In genomic region chr9:130062750-130063149, GRCh38 we compare ENCODE assay signal across 18 cellular contexts. TPM values are rescaled to one million over a fixed set of nuclear protein-coding genes. Genes with fewer than 3 reads are reported as not detected.
A peak's percentile ranks its signal among the peaks of the same experiment; 100 is the strongest.
DNase-seq lines count a peak whose midpoint lies in the region; ATAC-seq, FAIRE-seq and TF ChIP-seq lines count a peak whose summit lies in the region.
"Had no signal": no experiment of that assay in that cellular context is flagged by ENCODE, and none has a peak within 500 bp of the region (broad histone marks: within the 10 kb centered on the region; RNA-seq: fewer than 3 reads in every experiment).

No MANE protein-coding gene starts in this region.

- no peaks in the 10 kb centered on the region for H4K20me1 ChIP-seq in HepG2 (ENCODE audit: insufficient read depth, low read length)

- in situ Hi-C loops in HepG2 (cut with HindIII; ENCODE audit: extremely low pct_ligation_motif_present, low pct_unique_long_range_greater_than_20kb), result no loop called here

- H3K4me3 ChIP-seq in HepG2 (replicated peaks in 1 of 3; ENCODE audit: insufficient read depth in 1 of 3, low read depth in 2 of 3, low read length in 3 of 3), result no peak overlapping the region
- no peak overlapping the region for H3K4me3 ChIP-seq in right lobe of liver
- H3K4me3 ChIP-seq: GM23248, HAP-1 had no signal

- H3K27ac ChIP-seq in HepG2 (ENCODE audit: extremely low read length, insufficient read depth, low read length) (no peak overlapping the region), right lobe of liver (no peak overlapping the region)
- H3K27ac ChIP-seq: C4-2B, GM23248 had no signal

- TF ChIP-seq CTCF in HepG2 (CRISPR knock-in tag; IDR thresholded peaks at IDR 0.05) (no peak), right lobe of liver (IDR thresholded peaks at IDR 0.05) (no peak), CD14-positive monocyte (IDR thresholded peaks at IDR 0.05) (no peak)

- H3K4me1 Mint-ChIP-seq in CD14-positive monocyte, result peaks cover 32% of the 10 kb centered on the region
- peaks cover 47% of the 10 kb centered on the region for H3K4me1 Mint-ChIP-seq in dendritic cell treated with granulocyte-macrophage colony-stimulating factor and Interleukin-4, amounts not matched to agents 40 ng/mL and 50 ng/mL, for 4 days (ENCODE audit: low read depth)

- TF ChIP-seq RAD21 in HepG2 (CRISPR knock-in tag; IDR thresholded peaks at IDR 0.05), result no peak

- POLR2A ChIA-PET in HepG2 (lab: Yijun Ruan, JAX), result interaction anchor here (0.6 kb wide), 1 partner anchor 16 kb away, joined by 3 read pairs; no protein-coding TSS in a partner anchor

- peaks cover 48% of the 10 kb centered on the region for H3K79me2 ChIP-seq in HepG2 (ENCODE audit: insufficient read depth, low read length)

- TF ChIP-seq POLR2A in HepG2 (IDR thresholded peaks at IDR 0.05; ENCODE audit: insufficient read depth in 1 of 2, low read depth in 2 of 2, low read length in 2 of 2) (no peak), right lobe of liver (IDR thresholded peaks at IDR 0.05) (no peak)

- no peaks in the 10 kb centered on the region for H3K9me3 Mint-ChIP-seq in CD14-positive monocyte
- H3K9me3 Mint-ChIP-seq in dendritic cell treated with granulocyte-macrophage colony-stimulating factor and Interleukin-4, amounts not matched to agents 40 ng/mL and 50 ng/mL, for 4 days, result no peaks in the 10 kb centered on the region
- H3K9me3 Mint-ChIP-seq: CD4-positive, alpha-beta memory T cell had no signal

- H3K4me1 ChIP-seq in HepG2 (ENCODE audit: insufficient read depth, low read length) (peaks cover 16% of the 10 kb centered on the region), right lobe of liver (no peaks in the 10 kb centered on the region)
- H3K4me1 ChIP-seq: HAP-1 had no signal

- BruUV-seq in HepG2 (replicated peaks; lab: Mats Ljungman, UMichigan), result no TSS peak

- ATAC-seq in HepG2 (no peak), right lobe of liver (no peak), HG02571 (IDR thresholded peaks at IDR 0.05; ENCODE audit: unreplicated experiment) (no peak)

- no peak for TF ChIP-seq EP300 in HepG2 (IDR thresholded peaks at IDR 0.05; ENCODE audit: low read depth in 2 of 2, low read length in 2 of 2)
- no peak for TF ChIP-seq EP300 in HepG2 (CRISPR knock-in tag; IDR thresholded peaks at IDR 0.05; ENCODE audit: borderline replicate concordance)

- DNase-seq in HepG2 (ENCODE audit: low spot score) (no peak), right lobe of liver (no peak), CD14-positive monocyte (ENCODE audit: low spot score) (no peak), HuH-7 (ENCODE audit: low spot score) (no peak), occipital lobe (lab: John Stamatoyannopoulos, UW) (no peak)
- DNase-seq: CD4-positive, alpha-beta memory T cell; DMS153; DMS79; GDM1; GM23248 had no signal

- WGBS in HepG2 (ENCODE audit: low lambda C conversion rate), result 78% methylated on average over 2 of the region's 2 CpGs
- WGBS in right lobe of liver (ENCODE audit: insufficient coverage, low coverage, low lambda C conversion rate, missing lambda C conversion rate), result 61% methylated on average over 2 of the region's 2 CpGs

- H3K36me3 ChIP-seq in HepG2 (replicated peaks in 1 of 2; ENCODE audit: control insufficient read depth in 1 of 2, insufficient read depth in 2 of 2, low read length in 2 of 2) (peaks cover 1 to 7% of the 10 kb centered on the region in 2 experiments; a peak in 4 of 5 replicates), right lobe of liver (no peaks in the 10 kb centered on the region)
- H3K36me3 ChIP-seq: HAP-1 had no signal

- peak overlapping the region; percentile 50 to 92 (median 80) for H3K27ac Mint-ChIP-seq in CD14-positive monocyte
- peak overlapping the region; percentile 94 for H3K27ac Mint-ChIP-seq in dendritic cell treated with granulocyte-macrophage colony-stimulating factor and Interleukin-4, amounts not matched to agents 40 ng/mL and 50 ng/mL, for 4 days

- H3K4me2 ChIP-seq in HepG2 (ENCODE audit: low read depth, low read length), result no peak overlapping the region

- CTCF ChIA-PET in HepG2 (lab: Yijun Ruan, JAX; ENCODE audit: low intra/inter-chr PET ratio, low total read pairs), result no interaction called here

- H3K27me3 Mint-ChIP-seq in CD14-positive monocyte (ENCODE audit: low read depth in 3 of 3), result no peaks in the 10 kb centered on the region
- H3K27me3 Mint-ChIP-seq in dendritic cell treated with granulocyte-macrophage colony-stimulating factor and Interleukin-4, amounts not matched to agents 40 ng/mL and 50 ng/mL, for 4 days, result no peaks in the 10 kb centered on the region
- H3K27me3 Mint-ChIP-seq: B cell; CD4-positive, alpha-beta memory T cell had no signal

- H3K27me3 ChIP-seq in HepG2 (ENCODE audit: control insufficient read depth in 1 of 2, insufficient read depth in 2 of 2, low read length in 2 of 2), result no peaks in the 10 kb centered on the region
- H3K27me3 ChIP-seq in right lobe of liver, result no peaks in the 10 kb centered on the region

- no peak overlapping the region for H3K4me3 Mint-ChIP-seq in CD14-positive monocyte
- H3K4me3 Mint-ChIP-seq in dendritic cell treated with granulocyte-macrophage colony-stimulating factor and Interleukin-4, amounts not matched to agents 40 ng/mL and 50 ng/mL, for 4 days, result peak overlapping the region; percentile 21
- H3K4me3 Mint-ChIP-seq: B cell; CD4-positive, alpha-beta memory T cell had no signal

- H3K9ac ChIP-seq in HepG2 (ENCODE audit: insufficient read depth, low read depth, low read length), result no peak overlapping the region
- H3K9ac ChIP-seq: GM23248 had no signal

- FAIRE-seq in HepG2 (lab: Jason Lieb, UNC), result no peak
- FAIRE-seq: GM12892, GM18507, HTR-8/SVneo had no signal

- intact Hi-C loops in HepG2 (cut with micrococcal nuclease; ENCODE audit: unreplicated experiment), result no loop called here
- intact Hi-C loops in right lobe of liver (cut with DNase I), result no loop called here
- intact Hi-C loops in CD14-positive monocyte (cut with micrococcal nuclease), result no loop called here
- intact Hi-C loops in dendritic cell treated with granulocyte-macrophage colony-stimulating factor and Interleukin-4, amounts not matched to agents 40 ng/mL and 50 ng/mL, for 4 days (cut with micrococcal nuclease), result no loop called here

- H2AFZ ChIP-seq in HepG2 (ENCODE audit: low read length), result no peak overlapping the region
- H2AFZ ChIP-seq: GM23248 had no signal

- H3K9me3 ChIP-seq in HepG2 (ENCODE audit: low read length) (no peaks in the 10 kb centered on the region), right lobe of liver (no peaks in the 10 kb centered on the region)
- H3K9me3 ChIP-seq: HAP-1 had no signal

- H3K36me3 Mint-ChIP-seq in CD14-positive monocyte, result peaks cover 18 to 19% of the 10 kb centered on the region in 2 donors
- H3K36me3 Mint-ChIP-seq in dendritic cell treated with granulocyte-macrophage colony-stimulating factor and Interleukin-4, amounts not matched to agents 40 ng/mL and 50 ng/mL, for 4 days (ENCODE audit: low read depth), result peaks cover 49% of the 10 kb centered on the region

RNA-seq across cellular contexts. Expression of gene GPR107, which starts 9.0 kb away (rescaled TPM):
- total RNA-seq in HepG2 (2016; rRNA removed; fragmentation: Illumina TruSeq; extraction: Trizol), result 18.7 and 22.5 TPM in 2 replicates
- 3.7 and 4.3 TPM in 2 replicates for total RNA-seq in HepG2 (2016; cell fraction: cytosol; rRNA removed; fragmentation: Illumina TruSeq; extraction: Trizol; ENCODE audit: low read depth)
- total RNA-seq in HepG2 (2016; cell fraction: insoluble cytoplasmic fraction; rRNA removed; fragmentation: Illumina TruSeq; extraction: Trizol), result 13.9 and 21.4 TPM in 2 replicates
- total RNA-seq in HepG2 (2016; cell fraction: membrane; rRNA removed; fragmentation: Illumina TruSeq; extraction: Trizol), result 7.6 and 8.3 TPM in 2 replicates
- 27.8 and 32.6 TPM in 2 replicates for total RNA-seq in HepG2 (2016; cell fraction: nucleus; rRNA removed; fragmentation: Illumina TruSeq; extraction: Trizol)
- 24.2 and 24.4 TPM in 2 replicates for polyA plus RNA-seq in HepG2 (2011; rRNA removed)
- polyA plus RNA-seq in HepG2 (2011; cell fraction: cytosol; rRNA removed), result 13.5 and 19.9 TPM in 2 replicates
- polyA plus RNA-seq in HepG2 (2011; cell fraction: nucleus; rRNA removed), result 19.8 and 22.3 TPM in 2 replicates
- polyA plus RNA-seq in HepG2 (2012), result 25.9 and 26.8 TPM in 2 replicates
- 2.1 TPM in 2 replicates for polyA plus RNA-seq in HepG2 (2016; cell fraction: cytosol; fragmentation: Illumina TruSeq; extraction: Trizol; ENCODE audit: low read depth)
- 11.1 and 11.5 TPM in 2 replicates for polyA plus RNA-seq in HepG2 (2016; cell fraction: insoluble cytoplasmic fraction; fragmentation: Illumina TruSeq; extraction: Trizol; ENCODE audit: low read depth)
- 3.9 and 4.5 TPM in 2 replicates for polyA plus RNA-seq in HepG2 (2016; cell fraction: membrane; fragmentation: Illumina TruSeq; extraction: Trizol; ENCODE audit: low read depth)
- polyA plus RNA-seq in HepG2 (2016; cell fraction: nucleus; fragmentation: Illumina TruSeq; extraction: Trizol; ENCODE audit: insufficient read depth, low read depth), result 35.6 and 37.5 TPM in 2 replicates
- 51.2 and 118 TPM in 2 replicates for polyA minus RNA-seq in HepG2 (2011; rRNA and poly(A)+ RNA removed; ENCODE audit: low replicate concordance)
- 19.5 and 24.0 TPM in 2 replicates for polyA minus RNA-seq in HepG2 (2011; cell fraction: cytosol; rRNA and poly(A)+ RNA removed)
- 24.8 and 26.1 TPM in 2 replicates for polyA minus RNA-seq in HepG2 (2011; cell fraction: nucleus; rRNA and poly(A)+ RNA removed)
- 10 to 100 TPM; 12.6 to 18.2 (median 14.5) TPM for total RNA-seq in right lobe of liver
- polyA plus RNA-seq in CD14-positive monocyte, result 1 to 10 TPM; 6.0 TPM
- 22.3 TPM for total RNA-seq in occipital lobe

RNA-seq across cellular contexts. Expression of gene FNBP1, which starts 19.8 kb away (rescaled TPM):
- 19.5 and 22.9 TPM in 2 replicates for total RNA-seq in HepG2 (2016; rRNA removed; fragmentation: Illumina TruSeq; extraction: Trizol)
- total RNA-seq in HepG2 (2016; cell fraction: cytosol; rRNA removed; fragmentation: Illumina TruSeq; extraction: Trizol; ENCODE audit: low read depth), result 3.8 and 5.7 TPM in 2 replicates
- 17.1 and 17.3 TPM in 2 replicates for total RNA-seq in HepG2 (2016; cell fraction: insoluble cytoplasmic fraction; rRNA removed; fragmentation: Illumina TruSeq; extraction: Trizol)
- total RNA-seq in HepG2 (2016; cell fraction: membrane; rRNA removed; fragmentation: Illumina TruSeq; extraction: Trizol), result 10.5 and 11.1 TPM in 2 replicates
- 13.3 and 16.8 TPM in 2 replicates for total RNA-seq in HepG2 (2016; cell fraction: nucleus; rRNA removed; fragmentation: Illumina TruSeq; extraction: Trizol)
- polyA plus RNA-seq in HepG2 (2011; rRNA removed), result 5.2 and 5.4 TPM in 2 replicates
- polyA plus RNA-seq in HepG2 (2011; cell fraction: cytosol; rRNA removed), result 2.8 and 3.6 TPM in 2 replicates
- polyA plus RNA-seq in HepG2 (2011; cell fraction: nucleus; rRNA removed), result 4.9 and 7.3 TPM in 2 replicates
- polyA plus RNA-seq in HepG2 (2012), result 8.6 and 13.9 TPM in 2 replicates
- polyA plus RNA-seq in HepG2 (2016; cell fraction: cytosol; fragmentation: Illumina TruSeq; extraction: Trizol; ENCODE audit: low read depth), result 1.9 and 2.3 TPM in 2 replicates
- polyA plus RNA-seq in HepG2 (2016; cell fraction: insoluble cytoplasmic fraction; fragmentation: Illumina TruSeq; extraction: Trizol; ENCODE audit: low read depth), result 13.0 and 16.7 TPM in 2 replicates
- 4.3 and 5.1 TPM in 2 replicates for polyA plus RNA-seq in HepG2 (2016; cell fraction: membrane; fragmentation: Illumina TruSeq; extraction: Trizol; ENCODE audit: low read depth)
- polyA plus RNA-seq in HepG2 (2016; cell fraction: nucleus; fragmentation: Illumina TruSeq; extraction: Trizol; ENCODE audit: insufficient read depth, low read depth), result 18.7 and 22.4 TPM in 2 replicates
- 4.4 and 10.2 TPM in 2 replicates for polyA minus RNA-seq in HepG2 (2011; rRNA and poly(A)+ RNA removed; ENCODE audit: low replicate concordance)
- polyA minus RNA-seq in HepG2 (2011; cell fraction: cytosol; rRNA and poly(A)+ RNA removed), result 8.5 and 10.5 TPM in 2 replicates
- 15.5 and 21.8 TPM in 2 replicates for polyA minus RNA-seq in HepG2 (2011; cell fraction: nucleus; rRNA and poly(A)+ RNA removed)
- 10 to 100 TPM; 11.7 to 27.1 (median 15.9) TPM for total RNA-seq in right lobe of liver
- 10 to 100 TPM; 51.4 to 60.7 TPM for polyA plus RNA-seq in CD14-positive monocyte
- total RNA-seq in occipital lobe, result 59.9 TPM
